14 cellular contexts compared by ENCODE assay signal in genomic region chr9:126661521-126662251, GRCh38. TPM values are rescaled to one million over a fixed set of nuclear protein-coding genes. Genes with fewer than 3 reads are reported as not detected.
DNase-seq lines count a peak whose midpoint lies in the region; ATAC-seq, FAIRE-seq and TF ChIP-seq lines count a peak whose summit lies in the region.
"Had no signal": no experiment of that assay in that cellular context is flagged by ENCODE, and none has a peak within 500 bp of the region (broad histone marks: within the 10 kb centered on the region; RNA-seq: fewer than 3 reads in every experiment).

No MANE protein-coding gene starts in this region.

- intact Hi-C loops in kidney (cut with DNase I) = no loop called here
- intact Hi-C loops in activated CD4-positive, alpha-beta memory T cell treated with anti-CD3 and anti-CD28 coated beads for 36 hours (cut with micrococcal nuclease) = no loop called here

- H3K4me3 Mint-ChIP-seq in activated CD4-positive, alpha-beta memory T cell treated with anti-CD3 and anti-CD28 coated beads for 36 hours = no peak overlapping the region
- H3K4me3 Mint-ChIP-seq: naive B cell had no signal

- no peak overlapping the region for H3K4me3 ChIP-seq in kidney (ENCODE audit: low read length in 2 of 2)
- H3K4me3 ChIP-seq: gastroesophageal sphincter, testis had no signal

- H3K9ac ChIP-seq in kidney (ENCODE audit: low read length in 2 of 2) = no peak overlapping the region

- H3K27ac Mint-ChIP-seq in activated CD4-positive, alpha-beta memory T cell treated with anti-CD3 and anti-CD28 coated beads for 36 hours = no peak overlapping the region

- no peaks in the 10 kb centered on the region for H3K9me3 ChIP-seq in kidney (ENCODE audit: control insufficient read depth in 1 of 2, low read length in 2 of 2)
- H3K9me3 ChIP-seq: gastroesophageal sphincter, testis had no signal

- FAIRE-seq in H54 (lab: Jason Lieb, UNC) = no peak
- no peak for FAIRE-seq in kidney (lab: Jason Lieb, UNC)

- no peak for TF ChIP-seq POLR2A in H54 (IDR thresholded peaks at IDR 0.05; ENCODE audit: low read depth, low read length)

- no peak for ATAC-seq in HG03342 (IDR thresholded peaks at IDR 0.05; ENCODE audit: unreplicated experiment)
- ATAC-seq: gastroesophageal sphincter had no signal

- H3K27me3 Mint-ChIP-seq in activated CD4-positive, alpha-beta memory T cell treated with anti-CD3 and anti-CD28 coated beads for 36 hours = peaks cover 32% of the 10 kb centered on the region

- peak; percentile 98 for DNase-seq in H54 (ENCODE audit: insufficient read length, low spot score)
- DNase-seq in NCI-H748 (lab: John Stamatoyannopoulos, UW; ENCODE audit: unreplicated experiment) = peak; percentile 83
- DNase-seq in ecto neural progenitor cell (ENCODE audit: low spot score) = peak; percentile 68
- DNase-seq in non-pigmented ciliary epithelial cell (ENCODE audit: low read depth) = peak; percentile 4
- no peak for DNase-seq in DMS153 (lab: John Stamatoyannopoulos, UW)
- no peak for DNase-seq in kidney
- DNase-seq in activated CD4-positive, alpha-beta memory T cell treated with anti-CD3 and anti-CD28 coated beads for 36 hours = no peak
- DNase-seq: activated CD8-positive, alpha-beta memory T cell treated with anti-CD3 and anti-CD28 coated beads for 24 hours; naive B cell; NCI-H1048; stimulated activated CD4-positive, alpha-beta T cell treated with anti-CD3 and anti-CD28 coated beads, Interleukin-4, amount 100 ng/mL, for 1 hour had no signal

- no peaks in the 10 kb centered on the region for H3K36me3 ChIP-seq in kidney (ENCODE audit: control insufficient read depth in 1 of 2, insufficient read depth in 2 of 2, low read length in 2 of 2)
- H3K36me3 ChIP-seq: gastroesophageal sphincter had no signal

- no peak for TF ChIP-seq CTCF in kidney (IDR thresholded peaks at IDR 0.05; ENCODE audit: borderline replicate concordance, extremely low read depth, insufficient read depth)

- no peaks in the 10 kb centered on the region for H3K36me3 Mint-ChIP-seq in activated CD4-positive, alpha-beta memory T cell treated with anti-CD3 and anti-CD28 coated beads for 36 hours
- H3K36me3 Mint-ChIP-seq: naive B cell had no signal

- H3K4me1 ChIP-seq in kidney (ENCODE audit: control insufficient read depth in 1 of 2, insufficient read depth in 1 of 2, low read depth in 1 of 2, low read length in 2 of 2) = no peaks in the 10 kb centered on the region

- H3K9me3 Mint-ChIP-seq in activated CD4-positive, alpha-beta memory T cell treated with anti-CD3 and anti-CD28 coated beads for 36 hours = no peaks in the 10 kb centered on the region
- H3K9me3 Mint-ChIP-seq: naive B cell had no signal

- H3K27ac ChIP-seq in kidney (ENCODE audit: low read depth in 2 of 2, low read length in 2 of 2) = no peak overlapping the region
- H3K27ac ChIP-seq: gastroesophageal sphincter, testis had no signal

- POLR2A ChIA-PET in activated CD4-positive, alpha-beta memory T cell treated with anti-CD3 and anti-CD28 coated beads for 36 hours (lab: Charles Lee) = no interaction called here

- CTCF ChIA-PET in activated CD4-positive, alpha-beta memory T cell treated with anti-CD3 and anti-CD28 coated beads for 36 hours (lab: Charles Lee) = no interaction called here

- H3K4me1 Mint-ChIP-seq in activated CD4-positive, alpha-beta memory T cell treated with anti-CD3 and anti-CD28 coated beads for 36 hours (ENCODE audit: low read depth) = no peaks in the 10 kb centered on the region

RNA-seq across cellular contexts. Expression of gene LMX1B, which starts 48.0 kb away (rescaled TPM):
- 0.57 TPM for total RNA-seq in kidney
- 2.6 TPM for polyA plus RNA-seq in kidney (ENCODE audit: insufficient read depth, low read depth, low replicate concordance)
- not detected for total RNA-seq in activated CD4-positive, alpha-beta memory T cell treated with anti-CD3 and anti-CD28 coated beads for 36 hours

Comparison
In these comparisons a context has a peak if more than half of its experiments do, and no peak if none do; other contexts are left out.
1. DNase-seq: peak in H54 (single experiment), NCI-H748 (single experiment), ecto neural progenitor cell (single experiment) and non-pigmented ciliary epithelial cell (single experiment); none in DMS153 (single experiment), kidney (single experiment) and activated CD4-positive, alpha-beta memory T cell treated with anti-CD3 and anti-CD28 coated beads for 36 hours (single experiment).